Comparison of ENCODE assay signal across 8 cellular contexts in the genomic region with DNA sequence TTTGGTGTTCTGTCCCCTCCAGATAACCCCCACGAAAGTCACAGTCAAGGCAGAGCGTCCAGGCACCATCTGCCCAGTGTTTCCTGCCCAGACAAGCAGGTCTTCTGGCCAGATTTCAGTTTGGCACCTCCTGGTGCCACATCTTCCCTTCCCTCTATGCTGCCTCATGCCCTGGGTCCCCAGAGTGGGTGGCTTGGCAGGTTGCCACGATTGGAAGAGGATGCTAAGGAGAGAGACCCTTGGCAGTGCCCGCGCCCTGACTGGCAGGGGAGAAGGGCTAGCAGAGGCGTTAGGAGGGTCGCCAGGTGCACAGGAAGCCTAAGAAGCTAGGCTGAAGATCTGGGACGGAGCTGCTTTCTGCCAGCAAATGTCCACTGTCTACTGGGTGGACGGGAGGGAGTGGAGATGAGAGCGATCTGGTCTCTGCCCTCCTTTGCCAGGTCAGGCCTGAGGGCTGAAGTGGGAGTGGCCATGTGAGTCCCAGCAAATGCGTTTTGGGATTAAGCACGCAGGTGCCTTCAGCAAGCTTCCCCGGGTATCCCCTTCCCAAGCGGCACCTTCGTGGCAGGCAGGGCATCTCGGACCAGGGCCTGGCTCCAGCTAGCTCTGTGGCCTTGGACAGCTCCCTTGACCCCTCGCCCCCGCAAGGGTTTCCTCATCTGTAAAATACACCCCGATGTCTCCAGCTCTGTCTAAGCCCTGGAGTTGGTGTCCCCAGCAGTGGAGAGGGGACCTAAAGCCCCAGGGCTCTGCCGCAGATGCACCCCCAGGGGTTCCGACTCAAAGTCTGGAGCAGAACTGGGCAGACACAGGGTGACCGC. TPM values are rescaled to one million over a fixed set of nuclear protein-coding genes. Genes with fewer than 3 reads are reported as not detected.
DNase-seq lines count a peak whose midpoint lies in the region; ATAC-seq and TF ChIP-seq lines count a peak whose summit lies in the region.

No MANE protein-coding gene starts in this region.

- WGBS in ectodermal cell, 2 experiments, result 32 to 35% methylated on average over 22 of the region's 22 CpGs

- H3K27me3 Mint-ChIP-seq in nephron (ENCODE audit: low read depth), result peaks cover 20% of the 10 kb centered on the region

- H3K4me3 Mint-ChIP-seq in nephron, result peak overlapping the region; percentile 61 to 76 (median 65)

- H3K9ac ChIP-seq in BLaER1, result no peak overlapping the region

- peak overlapping the region; percentile 41; the same call in 1 of the 2 replicates for H3K4me3 ChIP-seq in BLaER1
- peak overlapping the region; percentile 29 for H3K4me3 ChIP-seq in ectodermal cell (ENCODE audit: insufficient read depth, low read depth, low read length)

- no peak for ATAC-seq in HG03432 (IDR thresholded peaks at IDR 0.05; ENCODE audit: unreplicated experiment)
- ATAC-seq in GM21528 (IDR thresholded peaks at IDR 0.05; ENCODE audit: low FRiP score, unreplicated experiment), result no peak

- H3K36me3 ChIP-seq in BLaER1 (no peaks in the 10 kb centered on the region), ectodermal cell (ENCODE audit: control insufficient read depth, insufficient read depth, low read length) (no peaks in the 10 kb centered on the region)

- H3K27ac ChIP-seq in BLaER1 (no peak overlapping the region), ectodermal cell (ENCODE audit: insufficient read depth, low read depth, low read length, poor library complexity, severe bottlenecking) (no peak overlapping the region)

- no peak for TF ChIP-seq CTCF in nephron (IDR thresholded peaks at IDR 0.05; ENCODE audit: unreplicated experiment in 3 of 3)

- H3K27ac Mint-ChIP-seq in nephron, result peak overlapping the region; percentile 56 to 82 (median 62)

- H3K4me1 ChIP-seq in BLaER1, result peaks cover 46% of the 10 kb centered on the region
- H3K4me1 ChIP-seq in ectodermal cell (ENCODE audit: control insufficient read depth, insufficient read depth, low read length), result peaks cover 27% of the 10 kb centered on the region

- no peaks in the 10 kb centered on the region for H4K20me1 ChIP-seq in BLaER1

- peak overlapping the region; percentile 88 for H3K4me2 ChIP-seq in BLaER1

- H3K9me3 ChIP-seq in BLaER1 (no peaks in the 10 kb centered on the region), ectodermal cell (ENCODE audit: control insufficient read depth, low read length) (no peaks in the 10 kb centered on the region)

- H3K4me1 Mint-ChIP-seq in nephron, result peaks cover 55% of the 10 kb centered on the region

- H3K9me3 Mint-ChIP-seq in nephron, result no peaks in the 10 kb centered on the region

- DNase-seq in NCI-H2029 (lab: John Stamatoyannopoulos, UW) (peak; percentile 28), activated T-cell treated with anti-CD3 and anti-CD28 coated beads for 4 hours (no peak)
- no peak for DNase-seq in activated CD4-positive, alpha-beta T cell treated with anti-CD3 and anti-CD28 coated beads, Interleukin-2, amount 50 U/mL, for 1 hour

- H3K27me3 ChIP-seq in BLaER1 (peaks cover 36% of the 10 kb centered on the region), ectodermal cell (ENCODE audit: control insufficient read depth, insufficient read depth, low read length, poor library complexity, severe bottlenecking) (peaks cover 20% of the 10 kb centered on the region)

- peaks cover 4% of the 10 kb centered on the region for H3K36me3 Mint-ChIP-seq in nephron (ENCODE audit: low read depth)

RNA-seq across cellular contexts. Expression of a gene that starts 13.4 kb away (rescaled TPM):
- polyA plus RNA-seq in ectodermal cell (2013, experiment 1 of 4), result not detected
- polyA plus RNA-seq in ectodermal cell (2013, experiment 2 of 4), result not detected
- polyA plus RNA-seq in ectodermal cell (2013, experiment 3 of 4), result not detected
- polyA plus RNA-seq in ectodermal cell (2013, experiment 4 of 4), result not detected

RNA-seq across cellular contexts. Expression of a gene that starts 21.2 kb away (rescaled TPM):
- 19.6 TPM for polyA plus RNA-seq in ectodermal cell (2013, experiment 1 of 4)
- 19.0 TPM for polyA plus RNA-seq in ectodermal cell (2013, experiment 2 of 4)
- 16.2 TPM for polyA plus RNA-seq in ectodermal cell (2013, experiment 3 of 4)
- 18.4 TPM for polyA plus RNA-seq in ectodermal cell (2013, experiment 4 of 4)
